In genomic region chr5:6712582-6713273, GRCh38 we compare ENCODE assay signal across 1 cellular context.
TF ChIP-seq lines count a peak whose summit lies in the region.

No MANE protein-coding gene starts in this region.

TF ChIP-seq in H1, 55 proteins besides CTCF, POLR2A, EP300 and RAD21 (continued from another document):
- no peak for TF ChIP-seq SRF (IDR thresholded peaks at IDR 0.05; ENCODE audit: low read depth, low read length)
- TF ChIP-seq EZH2 (IDR thresholded peaks at IDR 0.05; ENCODE audit: low read depth, low read length, severe bottlenecking): no peak
- no peak for TF ChIP-seq POU5F1 (IDR thresholded peaks at IDR 0.05; ENCODE audit: low read depth, low read length)
- no peak for TF ChIP-seq SP4 (IDR thresholded peaks at IDR 0.05; ENCODE audit: low read length)
- no peak for TF ChIP-seq CBX8 (IDR thresholded peaks at IDR 0.05; ENCODE audit: borderline replicate concordance, low read depth, low read length)
- no peak for TF ChIP-seq SUZ12 (IDR thresholded peaks at IDR 0.05; ENCODE audit: low read length)
- no peak for TF ChIP-seq SP1 (IDR thresholded peaks at IDR 0.05; ENCODE audit: low read depth, low read length)
- no peak for TF ChIP-seq CEBPB (IDR thresholded peaks at IDR 0.05; ENCODE audit: low read depth, low read length)
- no peak for TF ChIP-seq TEAD4 (IDR thresholded peaks at IDR 0.05; ENCODE audit: low read depth, low read length)
- TF ChIP-seq KDM1A (IDR thresholded peaks at IDR 0.05; ENCODE audit: borderline replicate concordance, low read length): no peak
- TF ChIP-seq USF2 (IDR thresholded peaks at IDR 0.05; ENCODE audit: low read length): 0 out of 2 replicates have a peak, but pooled peaks have one; percentile 2
- TF ChIP-seq, protein P1, sequence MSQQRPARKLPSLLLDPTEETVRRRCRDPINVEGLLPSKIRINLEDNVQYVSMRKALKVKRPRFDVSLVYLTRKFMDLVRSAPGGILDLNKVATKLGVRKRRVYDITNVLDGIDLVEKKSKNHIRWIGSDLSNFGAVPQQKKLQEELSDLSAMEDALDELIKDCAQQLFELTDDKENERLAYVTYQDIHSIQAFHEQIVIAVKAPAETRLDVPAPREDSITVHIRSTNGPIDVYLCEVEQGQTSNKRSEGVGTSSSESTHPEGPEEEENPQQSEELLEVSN (IDR thresholded peaks at IDR 0.05): peak; percentile 46; the same call in 1 of the 2 replicates
- TF ChIP-seq NRF1 (IDR thresholded peaks at IDR 0.05; ENCODE audit: low read depth, low read length): peak; percentile 63; the same call in 1 of the 2 replicates
- TF ChIP-seq CHD2 (IDR thresholded peaks at IDR 0.05; ENCODE audit: low read length): no peak
- TF ChIP-seq ZNF274 (IDR thresholded peaks at IDR 0.05; ENCODE audit: borderline replicate concordance, extremely low read depth, low read length): no peak
- TF ChIP-seq ATF2 (IDR thresholded peaks at IDR 0.05; ENCODE audit: low read length): no peak
- TF ChIP-seq SIN3A (conservative IDR thresholded peaks at IDR 0.05 in 1 of 2, IDR thresholded peaks at IDR 0.05 in 1 of 2; ENCODE audit: low read depth in 1 of 2, low read length in 2 of 2): no peak; a peak in 1 of 4 replicates
- TF ChIP-seq KDM4A (IDR thresholded peaks at IDR 0.05; ENCODE audit: low read depth, low read length, severe bottlenecking): peak; percentile 59
- no peak for TF ChIP-seq ASH2L (IDR thresholded peaks at IDR 0.05; ENCODE audit: low read length)
- peak; percentile 7; the same call in 1 of the 2 replicates for TF ChIP-seq BACH1 (IDR thresholded peaks at IDR 0.05; ENCODE audit: low read length)
- TF ChIP-seq TBP (IDR thresholded peaks at IDR 0.05; ENCODE audit: low read depth, low read length): peak; percentile 66; the same call in 1 of the 2 replicates
- TF ChIP-seq RXRA (IDR thresholded peaks at IDR 0.05; ENCODE audit: insufficient read depth, low read depth, low read length): no peak
- TF ChIP-seq KDM5A (IDR thresholded peaks at IDR 0.05; ENCODE audit: low read length): no peak
- no peak for TF ChIP-seq JUN (IDR thresholded peaks at IDR 0.05; ENCODE audit: low read depth, low read length)
- TF ChIP-seq PHF8 (conservative IDR thresholded peaks at IDR 0.05; ENCODE audit: low read depth, low read length): peak; percentile 54
- no peak for TF ChIP-seq SP2 (IDR thresholded peaks at IDR 0.05; ENCODE audit: low read length)
- TF ChIP-seq SAP30 (IDR thresholded peaks at IDR 0.05; ENCODE audit: insufficient read depth, insufficient replicate concordance, low read length): no peak
- TF ChIP-seq BRCA1 (IDR thresholded peaks at IDR 0.05; ENCODE audit: low read depth, low read length): no peak
- TF ChIP-seq GTF2F1 (IDR thresholded peaks at IDR 0.05; ENCODE audit: borderline replicate concordance, low read depth, low read length): no peak
- no peak for TF ChIP-seq FOSL1 (IDR thresholded peaks at IDR 0.05; ENCODE audit: insufficient read depth, low read depth, low read length)
- TF ChIP-seq TAF1 (IDR thresholded peaks at IDR 0.05; ENCODE audit: low read depth, low read length): peak; percentile 68; the same call in 1 of the 2 replicates
- no peak for TF ChIP-seq CHD1 (IDR thresholded peaks at IDR 0.05; ENCODE audit: low read depth, low read length)
- no peak for TF ChIP-seq NANOG (IDR thresholded peaks at IDR 0.05; ENCODE audit: insufficient read depth, low read depth, low read length, poor library complexity, severe bottlenecking)
- TF ChIP-seq, protein P2, sequence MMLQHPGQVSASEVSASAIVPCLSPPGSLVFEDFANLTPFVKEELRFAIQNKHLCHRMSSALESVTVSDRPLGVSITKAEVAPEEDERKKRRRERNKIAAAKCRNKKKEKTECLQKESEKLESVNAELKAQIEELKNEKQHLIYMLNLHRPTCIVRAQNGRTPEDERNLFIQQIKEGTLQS (IDR thresholded peaks at IDR 0.05; ENCODE audit: insufficient read depth, low read depth, low read length): 0 out of 2 replicates have a peak, but pooled peaks have one; percentile 17
- no peak for TF ChIP-seq HDAC2 (IDR thresholded peaks at IDR 0.05; ENCODE audit: borderline replicate concordance in 1 of 2, low read depth in 2 of 2, low read length in 2 of 2)
- no peak for TF ChIP-seq CHD7 (IDR thresholded peaks at IDR 0.05; ENCODE audit: insufficient replicate concordance, low read length)
- TF ChIP-seq, protein P3, sequence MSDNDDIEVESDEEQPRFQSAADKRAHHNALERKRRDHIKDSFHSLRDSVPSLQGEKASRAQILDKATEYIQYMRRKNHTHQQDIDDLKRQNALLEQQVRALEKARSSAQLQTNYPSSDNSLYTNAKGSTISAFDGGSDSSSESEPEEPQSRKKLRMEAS (IDR thresholded peaks at IDR 0.05): peak; percentile 92
- no peak for TF ChIP-seq SIX5 (IDR thresholded peaks at IDR 0.05; ENCODE audit: low read depth, low read length)
- no peak for TF ChIP-seq BCL11A (IDR thresholded peaks at IDR 0.05; ENCODE audit: low read depth in 2 of 2, low read length in 2 of 2)
- no peak for TF ChIP-seq MAFK (IDR thresholded peaks at IDR 0.05; ENCODE audit: low read depth, low read length)
- peak; percentile 51 for TF ChIP-seq RNF2 (IDR thresholded peaks at IDR 0.05; ENCODE audit: borderline replicate concordance, low read depth, low read length, missing control alignments, poor library complexity, severe bottlenecking)
- TF ChIP-seq TAF7 (optimal IDR thresholded peaks at IDR 0.05; ENCODE audit: borderline replicate concordance, low read depth, low read length): no peak
- no peak for TF ChIP-seq GABPA (IDR thresholded peaks at IDR 0.05; ENCODE audit: borderline replicate concordance, insufficient read depth, low read length)
- no peak for TF ChIP-seq SIRT6 (IDR thresholded peaks at IDR 0.05; ENCODE audit: low read length)
- no peak for TF ChIP-seq CBX5 (IDR thresholded peaks at IDR 0.05; ENCODE audit: low read depth, low read length)
- no peak for TF ChIP-seq EGR1 (IDR thresholded peaks at IDR 0.05; ENCODE audit: borderline replicate concordance, low read depth, low read length)
- no peak for TF ChIP-seq CTBP2 (IDR thresholded peaks at IDR 0.05; ENCODE audit: borderline replicate concordance, insufficient read depth, insufficient read length, low read length)
- TF ChIP-seq YY1 (IDR thresholded peaks at IDR 0.05; ENCODE audit: low read depth, low read length): no peak
- no peak for TF ChIP-seq RFX5 (IDR thresholded peaks at IDR 0.05; ENCODE audit: borderline replicate concordance, low read depth, low read length)
